In genomic region chr1:245121523-245121922, GRCh38 we compare ENCODE assay signal across 19 cellular contexts. TPM values are rescaled to one million over a fixed set of nuclear protein-coding genes. Genes with fewer than 3 reads are reported as not detected.
"Had no signal": no experiment of that assay in that cellular context is flagged by ENCODE, and none has a peak within 500 bp of the region (broad histone marks: within the 10 kb centered on the region; RNA-seq: fewer than 3 reads in every experiment).

No MANE protein-coding gene starts in this region.

- H3K27me3 ChIP-seq: gastrocnemius medialis had no signal

- H3K27ac Mint-ChIP-seq: activated CD4-positive, alpha-beta memory T cell treated with anti-CD3 and anti-CD28 coated beads, Interleukin-2, amount 10 ng/mL, durations not matched to agents 7 days and 5 days; activated CD4-positive, alpha-beta T cell treated with anti-CD3 and anti-CD28 coated beads for 36 hours; activated naive CD4-positive, alpha-beta T cell treated with anti-CD3 and anti-CD28 coated beads for 36 hours; stimulated activated naive CD8-positive, alpha-beta T cell treated with anti-CD3 and anti-CD28 coated beads, Interleukin-15, amount 100 ng/mL, for 72 hours; T-cell had no signal

- DNase-seq: activated CD4-positive, alpha-beta memory T cell treated with anti-CD3 and anti-CD28 coated beads, Interleukin-2, amount 10 ng/mL, durations not matched to agents 7 days and 5 days; activated CD4-positive, alpha-beta T cell treated with anti-CD3 and anti-CD28 coated beads for 36 hours; activated CD8-positive, alpha-beta memory T cell treated with anti-CD3 and anti-CD28 coated beads, Interleukin-2, amount 50 U/mL, for 4 hours; activated naive CD4-positive, alpha-beta T cell treated with anti-CD3 and anti-CD28 coated beads for 36 hours; caudate nucleus; effector CD4-positive, alpha-beta T cell; gastrocnemius medialis; left cardiac atrium; mucosa of descending colon; naive thymus-derived CD8-positive, alpha-beta T cell; psoas muscle; stimulated activated CD4-positive, alpha-beta T cell treated with anti-CD3 and anti-CD28 coated beads, Interleukin-15, amount 100 ng/mL, for 24 hours; stimulated activated CD4-positive, alpha-beta T cell treated with anti-CD3 and anti-CD28 coated beads, Interleukin-4, amount 100 ng/mL, for 4 hours; stimulated activated naive CD8-positive, alpha-beta T cell treated with anti-CD3 and anti-CD28 coated beads, Interleukin-15, amount 100 ng/mL, for 72 hours; T-cell; T1000 had no signal

- H3K27ac ChIP-seq: coronary artery, gastrocnemius medialis, psoas muscle, thoracic aorta had no signal

- ATAC-seq: activated CD4-positive, alpha-beta T cell treated with anti-CD3 and anti-CD28 coated beads for 36 hours; gastrocnemius medialis; left cardiac atrium; mucosa of descending colon; naive thymus-derived CD8-positive, alpha-beta T cell; psoas muscle; stimulated activated naive CD8-positive, alpha-beta T cell treated with anti-CD3 and anti-CD28 coated beads, Interleukin-15, amount 100 ng/mL, for 72 hours; T-cell had no signal

- H3K4me3 ChIP-seq: coronary artery, gastrocnemius medialis, mucosa of descending colon, psoas muscle, thoracic aorta had no signal

- H3K4me1 Mint-ChIP-seq: activated CD4-positive, alpha-beta memory T cell treated with anti-CD3 and anti-CD28 coated beads, Interleukin-2, amount 10 ng/mL, durations not matched to agents 7 days and 5 days; activated CD4-positive, alpha-beta T cell treated with anti-CD3 and anti-CD28 coated beads for 36 hours; naive thymus-derived CD8-positive, alpha-beta T cell; stimulated activated naive CD8-positive, alpha-beta T cell treated with anti-CD3 and anti-CD28 coated beads, Interleukin-15, amount 100 ng/mL, for 72 hours; T-cell had no signal

- H3K36me3 Mint-ChIP-seq: T-cell had no signal

- H3K36me3 ChIP-seq: thoracic aorta had no signal

- FAIRE-seq: urothelium cell line had no signal

- H3K9me3 ChIP-seq: gastrocnemius medialis, mucosa of descending colon, psoas muscle, thoracic aorta had no signal

- H3K9me3 Mint-ChIP-seq: activated CD4-positive, alpha-beta memory T cell treated with anti-CD3 and anti-CD28 coated beads, Interleukin-2, amount 10 ng/mL, durations not matched to agents 7 days and 5 days; activated naive CD4-positive, alpha-beta T cell treated with anti-CD3 and anti-CD28 coated beads for 36 hours; naive thymus-derived CD8-positive, alpha-beta T cell; stimulated activated naive CD8-positive, alpha-beta T cell treated with anti-CD3 and anti-CD28 coated beads, Interleukin-15, amount 100 ng/mL, for 72 hours; T-cell had no signal

- H3K4me3 Mint-ChIP-seq: activated CD4-positive, alpha-beta memory T cell treated with anti-CD3 and anti-CD28 coated beads, Interleukin-2, amount 10 ng/mL, durations not matched to agents 7 days and 5 days; activated CD4-positive, alpha-beta T cell treated with anti-CD3 and anti-CD28 coated beads for 36 hours; activated naive CD4-positive, alpha-beta T cell treated with anti-CD3 and anti-CD28 coated beads for 36 hours; naive thymus-derived CD8-positive, alpha-beta T cell; stimulated activated naive CD8-positive, alpha-beta T cell treated with anti-CD3 and anti-CD28 coated beads, Interleukin-15, amount 100 ng/mL, for 72 hours; T-cell had no signal

- H3K27me3 Mint-ChIP-seq: activated CD4-positive, alpha-beta memory T cell treated with anti-CD3 and anti-CD28 coated beads, Interleukin-2, amount 10 ng/mL, durations not matched to agents 7 days and 5 days; activated CD4-positive, alpha-beta T cell treated with anti-CD3 and anti-CD28 coated beads for 36 hours; stimulated activated naive CD8-positive, alpha-beta T cell treated with anti-CD3 and anti-CD28 coated beads, Interleukin-15, amount 100 ng/mL, for 72 hours; T-cell had no signal

- H3K4me1 ChIP-seq: gastrocnemius medialis, psoas muscle had no signal

RNA-seq across cellular contexts. Expression of gene KIF26B, which starts 33.3 kb away (rescaled TPM):
- total RNA-seq: activated CD4-positive, alpha-beta memory T cell treated with anti-CD3 and anti-CD28 coated beads, Interleukin-2, amount 10 ng/mL, durations not matched to agents 7 days and 5 days had no signal
- polyA plus RNA-seq: naive thymus-derived CD8-positive, alpha-beta T cell had no signal
